In the genomic region with DNA sequence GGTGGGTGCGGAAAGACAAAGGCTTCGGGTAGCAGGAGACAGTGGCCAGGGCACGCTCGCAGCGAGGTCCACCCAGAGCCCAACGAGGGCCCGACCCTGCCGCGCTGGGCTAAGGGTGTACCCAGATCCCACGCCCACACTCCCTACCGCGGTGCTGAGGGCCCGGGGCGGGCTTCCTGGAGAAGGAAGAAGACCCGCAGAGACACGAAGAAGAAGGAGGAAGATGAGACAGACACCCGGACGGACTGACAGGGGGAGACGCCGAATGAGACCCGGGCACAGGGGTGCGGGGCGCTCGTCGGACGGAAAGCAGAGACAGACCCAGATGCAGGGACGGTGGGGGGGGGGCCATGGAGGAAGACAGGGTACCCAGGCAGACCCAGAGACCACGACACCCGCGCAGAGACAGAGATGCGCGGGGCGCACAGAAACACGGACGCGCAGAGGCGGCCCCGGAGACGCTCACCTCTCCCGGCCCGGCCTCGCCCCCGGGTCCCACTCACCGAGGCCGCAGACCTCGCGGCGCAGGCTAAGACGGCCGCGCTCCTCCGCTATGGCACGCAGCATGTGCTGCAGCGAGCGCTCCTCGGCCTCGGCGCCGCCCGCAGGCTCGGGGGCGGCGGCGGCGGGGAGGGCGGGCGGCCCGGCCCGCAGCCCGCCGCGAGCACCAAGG, we compare ENCODE assay signal across 8 cellular contexts. TPM values are rescaled to one million over a fixed set of nuclear protein-coding genes. Genes with fewer than 3 reads are reported as not detected.
DNase-seq lines count a peak whose midpoint lies in the region; ATAC-seq and TF ChIP-seq lines count a peak whose summit lies in the region.

No MANE protein-coding gene starts in this region.

- peaks cover 13 to 50% (median 37%) of the 10 kb centered on the region in 4 donors for H3K4me1 ChIP-seq in esophagus muscularis mucosa

- CTCF ChIA-PET in activated CD4-positive, alpha-beta memory T cell treated with anti-CD3 and anti-CD28 coated beads, Interleukin-2, amount 10 ng/mL, durations not matched to agents 7 days and 5 days (lab: Charles Lee) = no interaction called here

- H3K4me3 Mint-ChIP-seq in activated CD4-positive, alpha-beta memory T cell treated with anti-CD3 and anti-CD28 coated beads, Interleukin-2, amount 10 ng/mL, durations not matched to agents 7 days and 5 days = peak overlapping the region; percentile 88
- H3K4me3 Mint-ChIP-seq in neural crest cell = peak overlapping the region; percentile 94

- peaks cover 28% of the 10 kb centered on the region for H3K4me1 Mint-ChIP-seq in activated CD4-positive, alpha-beta memory T cell treated with anti-CD3 and anti-CD28 coated beads, Interleukin-2, amount 10 ng/mL, durations not matched to agents 7 days and 5 days
- peaks cover 33% of the 10 kb centered on the region for H3K4me1 Mint-ChIP-seq in neural crest cell

- DNase-seq in D341Med (ENCODE audit: low spot score) = peak; percentile 81
- peak; percentile 53 for DNase-seq in activated CD4-positive, alpha-beta memory T cell treated with anti-CD3 and anti-CD28 coated beads, Interleukin-2, amount 10 ng/mL, durations not matched to agents 7 days and 5 days
- no peak for DNase-seq in esophagus muscularis mucosa (ENCODE audit: extremely low spot score)
- no peak for DNase-seq in neural crest cell (ENCODE audit: low read depth, low spot score)
- no peak for DNase-seq in GDM1 (lab: John Stamatoyannopoulos, UW)
- DNase-seq in NCI-H146 (lab: John Stamatoyannopoulos, UW) = no peak

- intact Hi-C loops in esophagus muscularis mucosa (cut with DNase I) = no loop called here

- POLR2A ChIA-PET in activated CD4-positive, alpha-beta memory T cell treated with anti-CD3 and anti-CD28 coated beads, Interleukin-2, amount 10 ng/mL, durations not matched to agents 7 days and 5 days (lab: Charles Lee) = no interaction called here

- TF ChIP-seq EP300 in esophagus muscularis mucosa (IDR thresholded peaks at IDR 0.05) = no peak

- no peaks in the 10 kb centered on the region for H3K9me3 Mint-ChIP-seq in activated CD4-positive, alpha-beta memory T cell treated with anti-CD3 and anti-CD28 coated beads, Interleukin-2, amount 10 ng/mL, durations not matched to agents 7 days and 5 days
- no peaks in the 10 kb centered on the region for H3K9me3 Mint-ChIP-seq in neural crest cell

- peaks cover 4% of the 10 kb centered on the region for H3K36me3 Mint-ChIP-seq in activated CD4-positive, alpha-beta memory T cell treated with anti-CD3 and anti-CD28 coated beads, Interleukin-2, amount 10 ng/mL, durations not matched to agents 7 days and 5 days (ENCODE audit: low read depth)
- no peaks in the 10 kb centered on the region for H3K36me3 Mint-ChIP-seq in neural crest cell (ENCODE audit: low read depth)

- H3K27me3 Mint-ChIP-seq in activated CD4-positive, alpha-beta memory T cell treated with anti-CD3 and anti-CD28 coated beads, Interleukin-2, amount 10 ng/mL, durations not matched to agents 7 days and 5 days = no peaks in the 10 kb centered on the region
- H3K27me3 Mint-ChIP-seq in neural crest cell (ENCODE audit: low read depth) = no peaks in the 10 kb centered on the region

- ATAC-seq in HG03520 (IDR thresholded peaks at IDR 0.05; ENCODE audit: unreplicated experiment) = peak; percentile 20
- ATAC-seq in HG03439 (IDR thresholded peaks at IDR 0.05; ENCODE audit: unreplicated experiment) = no peak

- no peak overlapping the region for H3K27ac Mint-ChIP-seq in activated CD4-positive, alpha-beta memory T cell treated with anti-CD3 and anti-CD28 coated beads, Interleukin-2, amount 10 ng/mL, durations not matched to agents 7 days and 5 days
- H3K27ac Mint-ChIP-seq in neural crest cell (ENCODE audit: unreplicated experiment) = peak overlapping the region; percentile 75

- no peaks in the 10 kb centered on the region for H3K27me3 ChIP-seq in esophagus muscularis mucosa

- H3K36me3 ChIP-seq in esophagus muscularis mucosa = peaks cover 0 to 16% (median 12%) of the 10 kb centered on the region in 4 donors

- no peak for TF ChIP-seq POLR2A in esophagus muscularis mucosa (IDR thresholded peaks at IDR 0.05; ENCODE audit: low read depth)

- no peaks in the 10 kb centered on the region for H3K9me3 ChIP-seq in esophagus muscularis mucosa

- 2% methylated on average over 18 of the region's 72 CpGs for WGBS in esophagus muscularis mucosa

- H3K27ac ChIP-seq in esophagus muscularis mucosa (replicated peaks in 1 of 4) = peak overlapping the region in 3 of 4 donors; percentile 44 to 58 (median 47)

- TF ChIP-seq CTCF in esophagus muscularis mucosa (IDR thresholded peaks at IDR 0.05) (no peak), neural crest cell (conservative IDR thresholded peaks at IDR 0.05) (no peak)

- H3K4me3 ChIP-seq in esophagus muscularis mucosa = peak overlapping the region; percentile 68 to 87 (median 72)

RNA-seq across cellular contexts. Expression of gene KIAA0930, which starts 0.4 kb away (rescaled TPM):
- total RNA-seq in activated CD4-positive, alpha-beta memory T cell treated with anti-CD3 and anti-CD28 coated beads, Interleukin-2, amount 10 ng/mL, durations not matched to agents 7 days and 5 days = 10 to 100 TPM; 22.2 to 30.0 TPM
- 10 to 100 TPM; 31.6 to 67.1 (median 46.8) TPM for total RNA-seq in esophagus muscularis mucosa
- 56.9 and 60.2 TPM in 2 replicates for total RNA-seq in neural crest cell

RNA-seq across cellular contexts. Expression of gene UPK3A, which starts 44.5 kb away (rescaled TPM):
- total RNA-seq in activated CD4-positive, alpha-beta memory T cell treated with anti-CD3 and anti-CD28 coated beads, Interleukin-2, amount 10 ng/mL, durations not matched to agents 7 days and 5 days = not detected
- total RNA-seq in esophagus muscularis mucosa (not detected), neural crest cell (not detected in 2 replicates)

Comparison
In these comparisons a context has a peak if more than half of its experiments do, and no peak if none do; other contexts are left out.
1. DNase-seq: peak in D341Med (single experiment) and activated CD4-positive, alpha-beta memory T cell treated with anti-CD3 and anti-CD28 coated beads, Interleukin-2, amount 10 ng/mL, durations not matched to agents 7 days and 5 days (single experiment); none in esophagus muscularis mucosa (single experiment), neural crest cell (single experiment), GDM1 (single experiment) and NCI-H146 (single experiment).